16 cellular contexts compared by ENCODE assay signal in genomic region chr11:44536779-44537516, GRCh38. TPM values are rescaled to one million over a fixed set of nuclear protein-coding genes. Genes with fewer than 3 reads are reported as not detected.
A peak's percentile ranks its signal among the peaks of the same experiment; 100 is the strongest.
DNase-seq lines count a peak whose midpoint lies in the region; ATAC-seq, FAIRE-seq and TF ChIP-seq lines count a peak whose summit lies in the region.
"Had no signal": no experiment of that assay in that cellular context is flagged by ENCODE, and none has a peak within 500 bp of the region (broad histone marks: within the 10 kb centered on the region; RNA-seq: fewer than 3 reads in every experiment).

No MANE protein-coding gene starts in this region.

- peaks cover 3% of the 10 kb centered on the region for H3F3A ChIP-seq in neural progenitor cell (ENCODE audit: low read depth)

- in situ Hi-C loops in K562 (cut with MboI): loop anchor here (5.0 to 10.0 kb wide), 2 partner anchors 250 to 402 kb away; no protein-coding TSS in a partner anchor

- peak overlapping the region; percentile 7; the same call in 1 of the 2 replicates for H3K4me2 ChIP-seq in K562 (ENCODE audit: insufficient read depth, low read length)
- no peak overlapping the region for H3K4me2 ChIP-seq in neural progenitor cell

- H3K4me3 Mint-ChIP-seq in neural progenitor cell: no peak overlapping the region
- H3K4me3 Mint-ChIP-seq: CD8-positive, alpha-beta T cell had no signal

- peaks cover 3% of the 10 kb centered on the region for H3K9me3 Mint-ChIP-seq in neural progenitor cell
- H3K9me3 Mint-ChIP-seq: CD8-positive, alpha-beta T cell had no signal

- no peak for TF ChIP-seq POLR2A in K562 (conservative IDR thresholded peaks at IDR 0.05)

- DNase-seq in Right ventricle myocardium superior (no peak), left cardiac atrium (no peak), K562 (ENCODE audit: extremely low read depth in 1 of 4, low spot score in 3 of 4) (peak; percentile 35 to 56 (median 48)), neural progenitor cell (ENCODE audit: low spot score) (no peak), sciatic nerve (ENCODE audit: low spot score) (no peak), NCI-H2171 treated with DMSO at 0.1 percent for 48 hours (lab: John Stamatoyannopoulos, UW) (no peak)
- no peak for DNase-seq in effector CD8-positive, alpha-beta T cell (lab: John Stamatoyannopoulos, UW)
- no peak for DNase-seq in stimulated activated CD4-positive, alpha-beta T cell treated with anti-CD3 and anti-CD28 coated beads, Interleukin-4, amount 100 ng/mL, for 4 hours
- DNase-seq: 8988T; Calu3; CD8-positive, alpha-beta T cell; DMS79 treated with DMSO at 0.1 percent for 48 hours; GF-D8 had no signal

- peak overlapping the region; percentile 81 for H3K27ac Mint-ChIP-seq in neural progenitor cell
- H3K27ac Mint-ChIP-seq: CD8-positive, alpha-beta T cell had no signal

- TF ChIP-seq EP300 in K562 (IDR thresholded peaks at IDR 0.05; ENCODE audit: low read length): no peak

- H3K9me3 ChIP-seq in K562 (replicated peaks; ENCODE audit: control insufficient read depth, insufficient read depth, low read depth, low read length) (no peaks in the 10 kb centered on the region), neural progenitor cell (ENCODE audit: low read depth) (no peaks in the 10 kb centered on the region)
- H3K9me3 ChIP-seq: BLaER1 treated with 17β-estradiol and CSF1 and Interleukin-3, amounts not matched to agents 10 nM and 100 nM; HAP-1 had no signal

- FAIRE-seq in K562 (lab: Jason Lieb, UNC): no peak
- FAIRE-seq: H1 had no signal

- TF ChIP-seq CTCF in K562 (IDR thresholded peaks at IDR 0.05 in 2 of 3, conservative IDR thresholded peaks at IDR 0.05 in 1 of 3; ENCODE audit: insufficient read depth in 2 of 3, low read depth in 1 of 3, low read length in 3 of 3): no peak
- TF ChIP-seq CTCF in neural progenitor cell (IDR thresholded peaks at IDR 0.05): no peak

- POLR2A ChIA-PET in K562 (lab: Yijun Ruan, JAX): interaction anchor here (0.6 to 1.0 kb wide), 2 partner anchors 238 to 251 kb away, joined by 4 to 5 read pairs; no protein-coding TSS in a partner anchor

- intact Hi-C loops in Right ventricle myocardium superior (cut with DNase I): loop anchor here (5.0 kb wide), 1 partner anchor 405 kb away; no protein-coding TSS in a partner anchor
- intact Hi-C loops in left cardiac atrium (cut with DNase I): loop anchor here (2.0 to 10.0 kb wide), 3 partner anchors 402 to 445 kb away; no protein-coding TSS in a partner anchor
- intact Hi-C loops in K562 (cut with micrococcal nuclease): loop anchor here (5.0 kb wide), 1 partner anchor 425 kb away; no protein-coding TSS in a partner anchor
- intact Hi-C loops in sciatic nerve (cut with DNase I): loop anchor here (5.0 to 10.0 kb wide), 2 partner anchors 250 to 422 kb away; no protein-coding TSS in a partner anchor

- peak; percentile 28 for ATAC-seq in Right ventricle myocardium superior (ENCODE audit: poor library complexity)
- ATAC-seq in left cardiac atrium: no peak
- peak; percentile 51 for ATAC-seq in K562
- ATAC-seq in sciatic nerve: peak; percentile 30
- ATAC-seq: CD8-positive, alpha-beta T cell had no signal

- 68% methylated on average over 16 of the region's 22 CpGs for WGBS in K562 (ENCODE audit: insufficient coverage, low coverage, missing lambda C conversion rate)

- H3K4me1 ChIP-seq in K562 (replicated peaks in 1 of 2; ENCODE audit: control insufficient read depth in 2 of 2, insufficient read depth in 2 of 2, low read length in 2 of 2) (peaks cover 22 to 35% of the 10 kb centered on the region in 2 experiments), neural progenitor cell (peaks cover 6% of the 10 kb centered on the region)
- H3K4me1 ChIP-seq: HAP-1 had no signal

- H3K27ac ChIP-seq in K562 (ENCODE audit: extremely low read depth, low read depth, low read length) (no peak overlapping the region), neural progenitor cell (no peak overlapping the region)
- H3K27ac ChIP-seq: BLaER1 treated with 17β-estradiol and CSF1 and Interleukin-3, amounts not matched to agents 10 nM and 100 nM had no signal

- H2AFZ ChIP-seq in K562 (ENCODE audit: low read depth, low read length): 0 out of 2 replicates have a peak overlapping the region, but pooled peaks have one; percentile 48
- H2AFZ ChIP-seq in neural progenitor cell (replicated peaks): no peak overlapping the region

- H3K9ac ChIP-seq in K562 (ENCODE audit: insufficient read depth in 1 of 2, low read depth in 2 of 2, low read length in 2 of 2): peak overlapping the region in 1 of 2 experiments; percentile 55; a peak in 1 of 4 replicates
- no peak overlapping the region for H3K9ac ChIP-seq in neural progenitor cell
- H3K9ac ChIP-seq: BLaER1 treated with 17β-estradiol and CSF1 and Interleukin-3, amounts not matched to agents 10 nM and 100 nM had no signal

- H3K36me3 ChIP-seq in K562 (ENCODE audit: control insufficient read depth, insufficient read depth, low read length): no peaks in the 10 kb centered on the region
- no peaks in the 10 kb centered on the region for H3K36me3 ChIP-seq in neural progenitor cell
- H3K36me3 ChIP-seq: BLaER1 treated with 17β-estradiol and CSF1 and Interleukin-3, amounts not matched to agents 10 nM and 100 nM; HAP-1 had no signal

- no peak for TF ChIP-seq RAD21 in K562 (CRISPR knock-in tag; conservative IDR thresholded peaks at IDR 0.05 in 1 of 2, IDR thresholded peaks at IDR 0.05 in 1 of 2)

- peaks cover 24% of the 10 kb centered on the region for H3K27me3 Mint-ChIP-seq in neural progenitor cell (ENCODE audit: insufficient read depth, low read depth)

- no peaks in the 10 kb centered on the region for H3K79me2 ChIP-seq in K562 (ENCODE audit: control insufficient read depth, insufficient read depth, low read length)
- no peaks in the 10 kb centered on the region for H3K79me2 ChIP-seq in neural progenitor cell (ENCODE audit: low read depth)

- no peaks in the 10 kb centered on the region for H3K36me3 Mint-ChIP-seq in neural progenitor cell
- H3K36me3 Mint-ChIP-seq: CD8-positive, alpha-beta T cell had no signal

- no TSS peak for BruUV-seq in K562 (replicated peaks; lab: Mats Ljungman, UMichigan)

- CTCF ChIA-PET in K562 (lab: Yijun Ruan, JAX; ENCODE audit: low intra/inter-chr PET ratio): interaction anchor here (0.6 to 2.2 kb wide), 5 partner anchors 13 to 403 kb away, joined by 3 to 12 read pairs (median 4); no protein-coding TSS in a partner anchor

- H3K9me1 ChIP-seq in K562 (ENCODE audit: control insufficient read depth, insufficient read depth, low read length): no peaks in the 10 kb centered on the region

- H3K4me3 ChIP-seq in K562 (no peak overlapping the region), neural progenitor cell (no peak overlapping the region)
- H3K4me3 ChIP-seq: BLaER1 treated with 17β-estradiol and CSF1 and Interleukin-3, amounts not matched to agents 10 nM and 100 nM; HAP-1 had no signal

- H3K27me3 ChIP-seq in K562 (ENCODE audit: control insufficient read depth in 2 of 2, insufficient read depth in 2 of 2, low read length in 2 of 2) (no peaks in the 10 kb centered on the region), neural progenitor cell (peaks cover 10% of the 10 kb centered on the region)
- H3K27me3 ChIP-seq: BLaER1 treated with 17β-estradiol and CSF1 and Interleukin-3, amounts not matched to agents 10 nM and 100 nM had no signal

- peaks cover 16% of the 10 kb centered on the region for H3K4me1 Mint-ChIP-seq in neural progenitor cell

- no peaks in the 10 kb centered on the region for H4K20me1 ChIP-seq in K562 (replicated peaks; ENCODE audit: control insufficient read depth, insufficient read depth, low read length)
- H4K20me1 ChIP-seq in neural progenitor cell (ENCODE audit: low read depth): no peaks in the 10 kb centered on the region
- H4K20me1 ChIP-seq: BLaER1 treated with 17β-estradiol and CSF1 and Interleukin-3, amounts not matched to agents 10 nM and 100 nM had no signal

TF ChIP-seq in K562, 482 proteins besides CTCF, POLR2A, EP300 and RAD21 (continues in another document):
- no peak for TF ChIP-seq NR2C1 (IDR thresholded peaks at IDR 0.05)
- TF ChIP-seq NR2C1 (tag; IDR thresholded peaks at IDR 0.05): 0 out of 2 replicates have a peak, but pooled peaks have one; percentile 45
- peak; percentile 76; the same call in 1 of the 2 replicates for TF ChIP-seq ZNF263 (CRISPR knock-in tag; IDR thresholded peaks at IDR 0.05; ENCODE audit: borderline replicate concordance)
- no peak for TF ChIP-seq ELK1 (CRISPR knock-in tag; IDR thresholded peaks at IDR 0.05)
- peak; percentile 70; the same call in 1 of the 2 replicates for TF ChIP-seq SPI1 (IDR thresholded peaks at IDR 0.05; ENCODE audit: borderline replicate concordance, low read depth, low read length)

RNA-seq across cellular contexts. Expression of gene CD82, which starts 28.5 kb away (rescaled TPM):
- 54.6 TPM for total RNA-seq in Right ventricle myocardium superior
- 10 to 100 TPM; 22.0 to 35.3 TPM for total RNA-seq in left cardiac atrium
- total RNA-seq in K562 (2011; cell fraction: chromatin; rRNA removed; ENCODE audit: low replicate concordance): 3.5 and 6.3 TPM in 2 replicates
- 5.3 and 8.8 TPM in 2 replicates for total RNA-seq in K562 (2011; cell fraction: nucleolus; rRNA removed)
- total RNA-seq in K562 (2011; cell fraction: nucleoplasm; rRNA removed): 4.4 and 6.4 TPM in 2 replicates
- total RNA-seq in K562 (2014; rRNA removed): 3.9 and 4.7 TPM in 2 replicates
- total RNA-seq in K562 (2014; rRNA removed; fragmentation: Illumina TruSeq; extraction: Trizol): 1.3 and 2.0 TPM in 2 replicates
- total RNA-seq in K562 (2015; rRNA removed; fragmentation: Illumina TruSeq; extraction: Trizol): 4.4 and 4.5 TPM in 2 replicates
- 8.2 and 9.4 TPM in 2 replicates for total RNA-seq in K562 (2021)
- polyA plus RNA-seq in K562 (2011; rRNA removed): 2.8 and 5.9 TPM in 2 replicates
- 5.3 and 7.6 TPM in 2 replicates for polyA plus RNA-seq in K562 (2011; cell fraction: cytosol; rRNA removed)
- polyA plus RNA-seq in K562 (2011; cell fraction: nucleus; rRNA removed): 1.1 and 2.4 TPM in 2 replicates
- polyA plus RNA-seq in K562 (2012): 9.2 and 23.4 TPM in 2 replicates
- polyA plus RNA-seq in K562 (2014; fragmentation: Illumina TruSeq; extraction: Trizol): 3.0 and 3.7 TPM in 2 replicates
- polyA plus RNA-seq in K562 (2014; fragmentation: Nextera tagmentation; extraction: Ambion mirVana): under 1 TPM; 0.27 to 0.30 TPM
- 4.6 and 5.8 TPM in 2 replicates for polyA plus RNA-seq in K562 (2014; rRNA removed)
- 1.8 and 3.5 TPM in 2 replicates for polyA minus RNA-seq in K562 (2011; rRNA and poly(A)+ RNA removed)
- 2.4 and 4.0 TPM in 2 replicates for polyA minus RNA-seq in K562 (2011; cell fraction: cytosol; rRNA and poly(A)+ RNA removed)
- 2.3 and 3.4 TPM in 2 replicates for polyA minus RNA-seq in K562 (2011; cell fraction: nucleus; rRNA and poly(A)+ RNA removed)
- total RNA-seq in neural progenitor cell (ENCODE audit: low replicate concordance): 8.8 and 16.2 TPM in 2 replicates
- total RNA-seq in sciatic nerve: 127 TPM

Comparison
In these comparisons a context has a peak if more than half of its experiments do, and no peak if none do; other contexts are left out.
1. ATAC-seq: peak in Right ventricle myocardium superior (single experiment), K562 (single experiment) and sciatic nerve (single experiment); none in left cardiac atrium (0 of 2).
2. DNase-seq: peak in K562 (4 of 4); none in Right ventricle myocardium superior (single experiment), left cardiac atrium (single experiment), neural progenitor cell (single experiment), sciatic nerve (single experiment), effector CD8-positive, alpha-beta T cell (single experiment), stimulated activated CD4-positive, alpha-beta T cell treated with anti-CD3 and anti-CD28 coated beads, Interleukin-4, amount 100 ng/mL, for 4 hours (0 of 2) and NCI-H2171 treated with DMSO at 0.1 percent for 48 hours (single experiment).